ENCODE assay signal across 8 cellular contexts in genomic region chr15:72272997-72273352, GRCh38. TPM values are rescaled to one million over a fixed set of nuclear protein-coding genes. Genes with fewer than 3 reads are reported as not detected.
DNase-seq lines count a peak whose midpoint lies in the region; ATAC-seq and TF ChIP-seq lines count a peak whose summit lies in the region.

No MANE protein-coding gene starts in this region.

- intact Hi-C loops in sigmoid colon (cut with DNase I), result loop anchor here (2.0 to 5.0 kb wide), 5 partner anchors 42 to 199 kb away; partner anchors contain the start of genes ARIH1, HEXA, MYO9A and PKM

- TF ChIP-seq CTCF in fibroblast of lung (conservative IDR thresholded peaks at IDR 0.05 in 1 of 2, IDR thresholded peaks at IDR 0.05 in 1 of 2; ENCODE audit: low read depth in 1 of 2, low read length in 2 of 2), result no peak
- peak in 1 of 4 experiments; percentile 9 for TF ChIP-seq CTCF in sigmoid colon (IDR thresholded peaks at IDR 0.05)

- TF ChIP-seq EP300 in sigmoid colon (IDR thresholded peaks at IDR 0.05), result no peak

- H3K9ac ChIP-seq in fibroblast of lung (ENCODE audit: insufficient read depth, low read length), result peak overlapping the region; percentile 24

- H3K4me3 ChIP-seq in SJSA1 (peak overlapping the region; percentile 80), fibroblast of lung (replicated peaks in 1 of 4; ENCODE audit: control extremely low read depth in 1 of 4, insufficient read depth in 1 of 4, low read depth in 3 of 4, low read length in 4 of 4) (peak overlapping the region; percentile 56 to 88 (median 59)), sigmoid colon (peak overlapping the region; percentile 25 to 90 (median 77))

- peak overlapping the region; percentile 56 for H2AFZ ChIP-seq in fibroblast of lung (ENCODE audit: low read length)

- H3K36me3 ChIP-seq in SJSA1 (peaks cover 18% of the 10 kb centered on the region), fibroblast of lung (ENCODE audit: control insufficient read depth, insufficient read depth, low read length) (no peaks in the 10 kb centered on the region), sigmoid colon (peaks cover 0 to 11% (median under 1%) of the 10 kb centered on the region in 4 donors)

- 53 to 76% methylated on average over 10 of the region's 10 CpGs for WGBS in sigmoid colon, 2 donors

- peak overlapping the region; percentile 76 for H3K4me2 ChIP-seq in fibroblast of lung (ENCODE audit: extremely low read depth, insufficient read depth, low read length)

- H3K4me1 ChIP-seq in SJSA1 (replicated peaks) (peaks cover 10% of the 10 kb centered on the region), fibroblast of lung (ENCODE audit: control insufficient read depth, extremely low read depth, insufficient read depth, low read length) (peaks cover 8% of the 10 kb centered on the region), sigmoid colon (peaks cover 0 to 28% (median 22%) of the 10 kb centered on the region in 4 donors)

- H3K9me3 ChIP-seq in SJSA1 (replicated peaks) (no peaks in the 10 kb centered on the region), fibroblast of lung (ENCODE audit: control insufficient read depth, insufficient read depth, low read depth, low read length) (no peaks in the 10 kb centered on the region), sigmoid colon (no peaks in the 10 kb centered on the region)

- H4K20me1 ChIP-seq in fibroblast of lung (ENCODE audit: control insufficient read depth, extremely low read depth, insufficient read depth, low read length), result no peaks in the 10 kb centered on the region

- ATAC-seq in GM18873 (IDR thresholded peaks at IDR 0.05; ENCODE audit: low FRiP score, unreplicated experiment), result peak; percentile 3
- ATAC-seq in HG02588 (IDR thresholded peaks at IDR 0.05; ENCODE audit: unreplicated experiment), result no peak

- H3K27me3 ChIP-seq in SJSA1 (replicated peaks) (no peaks in the 10 kb centered on the region), fibroblast of lung (ENCODE audit: control insufficient read depth, insufficient read depth, low read length) (no peaks in the 10 kb centered on the region), sigmoid colon (no peaks in the 10 kb centered on the region)

- DNase-seq in SJSA1 (ENCODE audit: low read depth in 1 of 2, low spot score in 2 of 2), result no peak
- no peak for DNase-seq in fibroblast of lung (ENCODE audit: low read depth in 2 of 2)
- DNase-seq in sigmoid colon, result no peak
- DNase-seq in NCI-H69 (lab: John Stamatoyannopoulos, UW), result no peak
- DNase-seq in DMS53 (lab: John Stamatoyannopoulos, UW), result no peak
- no peak for DNase-seq in NCI-H82 treated with DMSO at 0.1 percent for 48 hours (lab: John Stamatoyannopoulos, UW; ENCODE audit: unreplicated experiment)

- no peak for TF ChIP-seq POLR2A in sigmoid colon (IDR thresholded peaks at IDR 0.05)

- H3K27ac ChIP-seq in SJSA1 (peak overlapping the region; percentile 2; the same call in 1 of the 2 replicates), fibroblast of lung (ENCODE audit: insufficient read depth, low read length) (peak overlapping the region; percentile 50), sigmoid colon (peak overlapping the region; percentile 83 to 95 (median 90))

- H3K79me2 ChIP-seq in fibroblast of lung (ENCODE audit: control insufficient read depth, insufficient read depth, low read length), result peaks cover 6% of the 10 kb centered on the region

RNA-seq across cellular contexts. Expression of gene PARP6, which starts 0.6 kb away (rescaled TPM):
- 18.8 and 35.6 TPM in 2 replicates for total RNA-seq in SJSA1 (2014; rRNA removed; shearing (Covaris generic))
- total RNA-seq in fibroblast of lung (23.4 and 27.4 TPM in 2 replicates), sigmoid colon (100 to 1,000 TPM in 1 of 4 donors, 10 to 100 TPM in 3; 41.5 to 103 (median 60.0) TPM)
- polyA plus RNA-seq in fibroblast of lung (31.9 and 37.7 TPM in 2 replicates), sigmoid colon (10 to 100 TPM; 12.5 to 29.4 (median 27.2) TPM)
- 21.6 and 24.0 TPM in 2 replicates for polyA plus RNA-seq in fibroblast of lung (2012)
- polyA minus RNA-seq in fibroblast of lung (ENCODE audit: low replicate concordance), result 33.9 and 38.3 TPM in 2 replicates

RNA-seq across cellular contexts. Expression of gene PKM, which starts 42.0 kb away (rescaled TPM):
- 1,365 and 1,516 TPM in 2 replicates for total RNA-seq in SJSA1 (2014; rRNA removed; shearing (Covaris generic))
- total RNA-seq in fibroblast of lung (926 and 1,892 TPM in 2 replicates), sigmoid colon (100 to 1,000 TPM; 135 to 213 (median 200) TPM)
- polyA plus RNA-seq in fibroblast of lung (2,521 and 3,546 TPM in 2 replicates), sigmoid colon (100 to 1,000 TPM; 174 to 582 (median 254) TPM)
- polyA plus RNA-seq in fibroblast of lung (2012), result 1,992 and 2,536 TPM in 2 replicates
- 3,488 and 4,252 TPM in 2 replicates for polyA minus RNA-seq in fibroblast of lung (ENCODE audit: low replicate concordance)

RNA-seq across cellular contexts. Expression of gene CELF6, which starts 47.0 kb away (rescaled TPM):
- 0.08 TPM in 1 of 2 replicates, not detected in the other for total RNA-seq in SJSA1 (2014; rRNA removed; shearing (Covaris generic))
- 0.17 and 0.26 TPM in 2 replicates for total RNA-seq in fibroblast of lung
- 0.08 TPM in 1 of 2 replicates, not detected in the other for polyA plus RNA-seq in fibroblast of lung
- 0.07 and 0.12 TPM in 2 replicates for polyA plus RNA-seq in fibroblast of lung (2012)
- polyA minus RNA-seq in fibroblast of lung (ENCODE audit: low replicate concordance), result not detected in 2 replicates
- 1 to 10 TPM; 2.1 to 5.8 (median 2.8) TPM for total RNA-seq in sigmoid colon
- polyA plus RNA-seq in sigmoid colon, result 1 to 10 TPM in 1 of 3 donors, not detected in 2; 4.2 TPM

Comparison
In these comparisons a context has a peak if more than half of its experiments do, and no peak if none do; other contexts are left out.
1. H3K27ac ChIP-seq: peak in every context shown above with its lines; median percentile 90 in sigmoid colon; 50 in fibroblast of lung; 2 in SJSA1.